ENCODE assay signal across 24 cellular contexts in genomic region chr4:20364969-20365368, GRCh38.
DNase-seq lines count a peak whose midpoint lies in the region; ATAC-seq and TF ChIP-seq lines count a peak whose summit lies in the region.
"Had no signal": no experiment of that assay in that cellular context is flagged by ENCODE, and none has a peak within 500 bp of the region (broad histone marks: within the 10 kb centered on the region; RNA-seq: fewer than 3 reads in every experiment).

No MANE protein-coding gene starts in this region.

- H4K20me1 ChIP-seq in SK-N-SH (ENCODE audit: insufficient read depth) (peaks cover 5% of the 10 kb centered on the region; the same call in 1 of the 2 replicates), osteoblast (ENCODE audit: insufficient read depth, low read length) (no peaks in the 10 kb centered on the region)
- H4K20me1 ChIP-seq: BLaER1 treated with 17β-estradiol and CSF1 and Interleukin-3, amounts not matched to agents 10 nM and 100 nM had no signal

- CTCF ChIA-PET in SK-N-SH (lab: Yijun Ruan, JAX) = no interaction called here
- CTCF ChIA-PET in WTC11 (lab: Charles Lee) = no interaction called here

- no peaks in the 10 kb centered on the region for H3K9me3 Mint-ChIP-seq in WTC11
- H3K9me3 Mint-ChIP-seq: CD4-positive, alpha-beta T cell; CD8-positive, alpha-beta T cell had no signal

- POLR2A ChIA-PET in SK-N-SH (lab: Yijun Ruan, JAX) (no interaction called here), WTC11 (lab: Charles Lee) (no interaction called here)

- H3K27me3 Mint-ChIP-seq in WTC11 (ENCODE audit: low read depth) = no peaks in the 10 kb centered on the region
- H3K27me3 Mint-ChIP-seq: B cell; CD4-positive, alpha-beta T cell had no signal

- H3K4me1 ChIP-seq in SK-N-SH (ENCODE audit: control insufficient read depth in 1 of 2, insufficient read depth in 2 of 2, low read depth in 1 of 2, low read length in 1 of 2) (peaks cover 11 to 23% of the 10 kb centered on the region in 2 experiments; a peak in 3 of 4 replicates), osteoblast (ENCODE audit: insufficient read depth, low read length) (peaks cover 22% of the 10 kb centered on the region)
- H3K4me1 ChIP-seq: A549, Caco-2 had no signal

- H3K27me3 ChIP-seq in SK-N-SH (ENCODE audit: insufficient read depth) (no peaks in the 10 kb centered on the region), osteoblast (ENCODE audit: insufficient read depth, low read length) (no peaks in the 10 kb centered on the region)
- H3K27me3 ChIP-seq: BLaER1 treated with 17β-estradiol and CSF1 and Interleukin-3, amounts not matched to agents 10 nM and 100 nM had no signal

- H3K9ac ChIP-seq in SK-N-SH = no peak overlapping the region
- H3K9ac ChIP-seq: BLaER1 treated with 17β-estradiol and CSF1 and Interleukin-3, amounts not matched to agents 10 nM and 100 nM had no signal

- H3K9me3 ChIP-seq in SK-N-SH = no peaks in the 10 kb centered on the region
- no peaks in the 10 kb centered on the region for H3K9me3 ChIP-seq in osteoblast (ENCODE audit: low read depth, low read length)
- H3K9me3 ChIP-seq: A549; BLaER1 treated with 17β-estradiol and CSF1 and Interleukin-3, amounts not matched to agents 10 nM and 100 nM; Caco-2 had no signal

- H3K4me3 ChIP-seq in SK-N-SH (ENCODE audit: low read depth in 2 of 2, low read length in 1 of 2) (no peak overlapping the region), osteoblast (ENCODE audit: insufficient read depth, low read length) (no peak overlapping the region)
- H3K4me3 ChIP-seq: A549; BLaER1 treated with 17β-estradiol and CSF1 and Interleukin-3, amounts not matched to agents 10 nM and 100 nM; GM12878 had no signal

- H3K36me3 ChIP-seq in SK-N-SH (replicated peaks in 1 of 2; ENCODE audit: control insufficient read depth in 1 of 2, insufficient read depth in 2 of 2, low read length in 1 of 2) (peaks cover 8 to 13% of the 10 kb centered on the region in 2 experiments), osteoblast (ENCODE audit: insufficient read depth, low read length) (no peaks in the 10 kb centered on the region)
- H3K36me3 ChIP-seq: BLaER1 treated with 17β-estradiol and CSF1 and Interleukin-3, amounts not matched to agents 10 nM and 100 nM had no signal

- TF ChIP-seq EP300 in SK-N-SH (IDR thresholded peaks at IDR 0.05; ENCODE audit: borderline replicate concordance in 1 of 2, low read depth in 1 of 2, low read length in 1 of 2) (no peak), Ishikawa (IDR thresholded peaks at IDR 0.05; ENCODE audit: borderline replicate concordance) (no peak)

- peaks cover 22% of the 10 kb centered on the region for H3F3A ChIP-seq in SK-N-SH (replicated peaks; ENCODE audit: insufficient read depth)

- H3K36me3 Mint-ChIP-seq in WTC11 = no peaks in the 10 kb centered on the region
- H3K36me3 Mint-ChIP-seq: CD8-positive, alpha-beta T cell had no signal

- TF ChIP-seq RAD21 in SK-N-SH (IDR thresholded peaks at IDR 0.05; ENCODE audit: low read length) (no peak), Ishikawa (IDR thresholded peaks at IDR 0.05; ENCODE audit: low read depth) (no peak)

- TF ChIP-seq CTCF in SK-N-SH (IDR thresholded peaks at IDR 0.05) (no peak), WTC11 (IDR thresholded peaks at IDR 0.05) (no peak), osteoblast (IDR thresholded peaks at IDR 0.05; ENCODE audit: extremely low read depth, low read depth, low read length) (no peak)

- ATAC-seq in SK-N-SH treated with all-trans-retinoic acid at 6 μM for 48 hours = no peak
- ATAC-seq in WTC11 = no peak
- ATAC-seq: A549; CD8-positive, alpha-beta T cell; GM12878 had no signal

- peaks cover 2% of the 10 kb centered on the region; the same call in 1 of the 2 replicates for H3K4me1 Mint-ChIP-seq in WTC11
- H3K4me1 Mint-ChIP-seq: B cell had no signal

- WGBS in SK-N-SH (ENCODE audit: low lambda C conversion rate) = 82% methylated on average over 4 of the region's 4 CpGs

- H3K9me2 ChIP-seq in SK-N-SH = no peaks in the 10 kb centered on the region; the same call in 1 of the 2 replicates

- H3K27ac Mint-ChIP-seq in WTC11 = peak overlapping the region; percentile 3; the same call in 1 of the 2 replicates
- H3K27ac Mint-ChIP-seq: B cell; CD4-positive, alpha-beta T cell; CD8-positive, alpha-beta T cell had no signal

- H3K27ac ChIP-seq in SK-N-SH (ENCODE audit: low read depth in 2 of 2, low read length in 1 of 2) (no peak overlapping the region), osteoblast (ENCODE audit: low read depth, low read length) (no peak overlapping the region)
- H3K27ac ChIP-seq: 22Rv1; A549; BLaER1 treated with 17β-estradiol and CSF1 and Interleukin-3, amounts not matched to agents 10 nM and 100 nM; C4-2B had no signal

- no peak overlapping the region for H3K4me3 Mint-ChIP-seq in WTC11
- H3K4me3 Mint-ChIP-seq: B cell; CD4-positive, alpha-beta T cell; CD8-positive, alpha-beta T cell had no signal

- no peak for DNase-seq in SK-N-SH
- DNase-seq in WTC11 (ENCODE audit: low spot score) = no peak
- peak; percentile 2 for DNase-seq in osteoblast (ENCODE audit: insufficient read length, low spot score, missing footprints)
- no peak for DNase-seq in UCSD-AML1 (lab: John Stamatoyannopoulos, UW; ENCODE audit: unreplicated experiment)
- no peak for DNase-seq in activated T-cell treated with anti-CD3 and anti-CD28 coated beads for 4 hours
- no peak for DNase-seq in DMS153 (lab: John Stamatoyannopoulos, UW)
- DNase-seq: AML-193; Caco-2; Calu3; CD4-positive, alpha-beta T cell; CD8-positive, alpha-beta T cell; DMS53; DMS79; DND-41; EL; GDM1 had no signal

- H3K79me2 ChIP-seq in SK-N-SH (ENCODE audit: insufficient read depth) (no peaks in the 10 kb centered on the region), osteoblast (ENCODE audit: insufficient read depth, low read length) (peaks cover 6% of the 10 kb centered on the region)

- no peak overlapping the region for H3K4me2 ChIP-seq in SK-N-SH
- no peak overlapping the region for H3K4me2 ChIP-seq in osteoblast (ENCODE audit: insufficient read depth, low read length)
- H3K4me2 ChIP-seq: A549; BLaER1 treated with 17β-estradiol and CSF1 and Interleukin-3, amounts not matched to agents 10 nM and 100 nM had no signal

- H2AFZ ChIP-seq in SK-N-SH (ENCODE audit: low read depth) (no peak overlapping the region), osteoblast (ENCODE audit: low read length) (no peak overlapping the region)

TF ChIP-seq in SK-N-SH, 30 proteins besides CTCF, POLR2A, EP300 and RAD21 (continues in another document):
- TF ChIP-seq USF2 (IDR thresholded peaks at IDR 0.05; ENCODE audit: borderline replicate concordance, low read depth, low read length) (no peak), TAF1 (IDR thresholded peaks at IDR 0.05; ENCODE audit: borderline replicate concordance, low read depth, low read length) (no peak)

TF ChIP-seq in SK-N-SH treated with all-trans-retinoic acid at 6 μM for 48 hours, 23 proteins besides CTCF, POLR2A, EP300 and RAD21 (continues in another document):
- TF ChIP-seq CREB5 (CRISPR knock-in tag; IDR thresholded peaks at IDR 0.05; ENCODE audit: low read depth) (no peak), RARB (CRISPR knock-in tag; IDR thresholded peaks at IDR 0.05) (no peak)

TF ChIP-seq in Ishikawa, 13 proteins besides CTCF, POLR2A, EP300 and RAD21 (continues in another document):
- peak; percentile 60; the same call in 1 of the 2 replicates for TF ChIP-seq REST (IDR thresholded peaks at IDR 0.05; ENCODE audit: low read depth)

TF ChIP-seq in WTC11, 78 proteins besides CTCF, POLR2A, EP300 and RAD21 (continues in another document):
- TF ChIP-seq ZNF425 (CRISPR knock-in tag; conservative IDR thresholded peaks at IDR 0.05) (no peak), JAZF1 (CRISPR knock-in tag; IDR thresholded peaks at IDR 0.05) (no peak), ARID4B (CRISPR knock-in tag; IDR thresholded peaks at IDR 0.05; ENCODE audit: borderline replicate concordance) (no peak)
